ENCODE assay signal across 15 cellular contexts in the genomic region with DNA sequence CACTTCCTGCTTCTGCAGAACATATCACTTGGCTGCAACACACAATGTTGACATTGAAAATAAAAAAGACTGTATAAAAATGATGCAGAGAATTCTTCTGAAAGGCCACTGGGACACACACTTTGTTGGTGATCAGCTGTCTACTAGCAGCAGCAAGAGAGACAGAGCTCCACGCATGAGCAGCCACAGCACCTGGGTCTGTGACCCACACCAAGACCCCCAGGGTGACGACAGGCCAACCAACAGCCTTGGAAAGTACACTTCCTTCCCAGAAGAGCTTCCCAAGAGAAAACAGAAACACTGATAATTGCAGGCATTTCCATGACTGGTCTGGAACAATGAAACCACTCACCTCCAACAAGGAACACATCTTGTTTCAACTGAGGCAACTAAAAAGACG.
DNase-seq lines count a peak whose midpoint lies in the region; ATAC-seq and TF ChIP-seq lines count a peak whose summit lies in the region.
"Had no signal": no experiment of that assay in that cellular context is flagged by ENCODE, and none has a peak within 500 bp of the region (broad histone marks: within the 10 kb centered on the region; RNA-seq: fewer than 3 reads in every experiment).

No MANE protein-coding gene starts in this region.

- peak overlapping the region in 1 of 8 donors; percentile 53 for H3K4me3 ChIP-seq in spleen
- H3K4me3 ChIP-seq: A549, SJCRH30, smooth muscle cell, tibial nerve had no signal

- CTCF ChIA-PET in activated CD4-positive, alpha-beta memory T cell treated with anti-CD3 and anti-CD28 coated beads, Interleukin-2, amount 10 ng/mL, durations not matched to agents 7 days and 5 days (lab: Charles Lee), result no interaction called here
- CTCF ChIA-PET in activated CD4-positive, alpha-beta memory T cell treated with anti-CD3 and anti-CD28 coated beads for 36 hours (lab: Charles Lee), result no interaction called here

- peak overlapping the region in 5 of 8 donors; percentile 24 to 77 (median 50) for H3K27ac ChIP-seq in spleen
- H3K27ac ChIP-seq in caudate nucleus (ENCODE audit: low read depth, low read length), result no peak overlapping the region
- H3K27ac ChIP-seq: A549, SJCRH30 had no signal

- H3K4me3 Mint-ChIP-seq in activated CD4-positive, alpha-beta memory T cell treated with anti-CD3 and anti-CD28 coated beads, Interleukin-2, amount 10 ng/mL, durations not matched to agents 7 days and 5 days, result no peak overlapping the region
- H3K4me3 Mint-ChIP-seq in activated CD4-positive, alpha-beta memory T cell treated with anti-CD3 and anti-CD28 coated beads for 36 hours, result no peak overlapping the region
- H3K4me3 Mint-ChIP-seq in central memory CD8-positive, alpha-beta T cell, result peak overlapping the region; percentile 49

- ATAC-seq in HG03442 (IDR thresholded peaks at IDR 0.05; ENCODE audit: unreplicated experiment) (peak; percentile 12), GM19397 (IDR thresholded peaks at IDR 0.05; ENCODE audit: unreplicated experiment) (no peak)
- ATAC-seq in central memory CD8-positive, alpha-beta T cell (replicated peaks; ENCODE audit: extremely low read depth, poor library complexity, severe bottlenecking), result no peak

- H3K27me3 ChIP-seq in spleen (replicated peaks in 1 of 7), result no peaks in the 10 kb centered on the region
- H3K27me3 ChIP-seq: SJCRH30, tibial nerve had no signal

- peaks cover 23% of the 10 kb centered on the region for H3K4me1 Mint-ChIP-seq in activated CD4-positive, alpha-beta memory T cell treated with anti-CD3 and anti-CD28 coated beads, Interleukin-2, amount 10 ng/mL, durations not matched to agents 7 days and 5 days
- peaks cover 47% of the 10 kb centered on the region for H3K4me1 Mint-ChIP-seq in activated CD4-positive, alpha-beta memory T cell treated with anti-CD3 and anti-CD28 coated beads for 36 hours (ENCODE audit: low read depth)
- peaks cover 46% of the 10 kb centered on the region for H3K4me1 Mint-ChIP-seq in central memory CD8-positive, alpha-beta T cell

- TF ChIP-seq CTCF in spleen (IDR thresholded peaks at IDR 0.05 in 8 of 11, conservative IDR thresholded peaks at IDR 0.05 in 3 of 11), result no peak

- H3K36me3 ChIP-seq in spleen, result no peaks in the 10 kb centered on the region
- H3K36me3 ChIP-seq: SJCRH30, tibial nerve had no signal

- TF ChIP-seq POLR2A in spleen (IDR thresholded peaks at IDR 0.05), result no peak

- WGBS in spleen, 5 donors, result 44 to 63% (median 47%) methylated on average over 3 of the region's 3 CpGs

- H3K27ac Mint-ChIP-seq in activated CD4-positive, alpha-beta memory T cell treated with anti-CD3 and anti-CD28 coated beads, Interleukin-2, amount 10 ng/mL, durations not matched to agents 7 days and 5 days, result peak overlapping the region; percentile 44
- H3K27ac Mint-ChIP-seq in activated CD4-positive, alpha-beta memory T cell treated with anti-CD3 and anti-CD28 coated beads for 36 hours, result no peak overlapping the region
- peak overlapping the region; percentile 41 for H3K27ac Mint-ChIP-seq in central memory CD8-positive, alpha-beta T cell (ENCODE audit: low read depth)

- no peaks in the 10 kb centered on the region for H3K36me3 Mint-ChIP-seq in activated CD4-positive, alpha-beta memory T cell treated with anti-CD3 and anti-CD28 coated beads, Interleukin-2, amount 10 ng/mL, durations not matched to agents 7 days and 5 days (ENCODE audit: low read depth)
- H3K36me3 Mint-ChIP-seq in activated CD4-positive, alpha-beta memory T cell treated with anti-CD3 and anti-CD28 coated beads for 36 hours, result no peaks in the 10 kb centered on the region
- peaks cover 10% of the 10 kb centered on the region for H3K36me3 Mint-ChIP-seq in central memory CD8-positive, alpha-beta T cell (ENCODE audit: insufficient read depth)

- peaks cover 2% of the 10 kb centered on the region for H3K9me3 Mint-ChIP-seq in activated CD4-positive, alpha-beta memory T cell treated with anti-CD3 and anti-CD28 coated beads, Interleukin-2, amount 10 ng/mL, durations not matched to agents 7 days and 5 days
- no peaks in the 10 kb centered on the region for H3K9me3 Mint-ChIP-seq in activated CD4-positive, alpha-beta memory T cell treated with anti-CD3 and anti-CD28 coated beads for 36 hours
- no peaks in the 10 kb centered on the region for H3K9me3 Mint-ChIP-seq in central memory CD8-positive, alpha-beta T cell

- POLR2A ChIA-PET in activated CD4-positive, alpha-beta memory T cell treated with anti-CD3 and anti-CD28 coated beads, Interleukin-2, amount 10 ng/mL, durations not matched to agents 7 days and 5 days (lab: Charles Lee), result interaction anchor here (1.3 kb wide), 2 partner anchors 13 to 314 kb away, joined by 3 to 5 read pairs; no protein-coding TSS in a partner anchor
- POLR2A ChIA-PET in activated CD4-positive, alpha-beta memory T cell treated with anti-CD3 and anti-CD28 coated beads for 36 hours (lab: Charles Lee), result no interaction called here

- intact Hi-C loops in activated CD4-positive, alpha-beta memory T cell treated with anti-CD3 and anti-CD28 coated beads for 36 hours (cut with micrococcal nuclease), result loop anchor here (2.0 to 10.0 kb wide), 2 partner anchors 116 to 268 kb away; no protein-coding TSS in a partner anchor
- intact Hi-C loops in spleen (cut with DNase I; ENCODE audit: low total_unique reads), result no loop called here

- DNase-seq in activated CD4-positive, alpha-beta memory T cell treated with anti-CD3 and anti-CD28 coated beads, Interleukin-2, amount 10 ng/mL, durations not matched to agents 7 days and 5 days, result no peak
- no peak for DNase-seq in activated CD4-positive, alpha-beta memory T cell treated with anti-CD3 and anti-CD28 coated beads for 36 hours
- DNase-seq in central memory CD8-positive, alpha-beta T cell (ENCODE audit: low spot score in 2 of 2), result no peak
- DNase-seq in spleen (no peak), kidney glomerular epithelial cell (lab: John Stamatoyannopoulos, UW) (no peak), caudate nucleus (lab: John Stamatoyannopoulos, UW) (no peak)
- DNase-seq: NCI-H187 treated with DMSO at 0.1 percent for 48 hours, NCI-H774, nucleus accumbens, SJCRH30 had no signal

- H3K27me3 Mint-ChIP-seq in activated CD4-positive, alpha-beta memory T cell treated with anti-CD3 and anti-CD28 coated beads, Interleukin-2, amount 10 ng/mL, durations not matched to agents 7 days and 5 days, result peaks cover 20% of the 10 kb centered on the region
- H3K27me3 Mint-ChIP-seq in activated CD4-positive, alpha-beta memory T cell treated with anti-CD3 and anti-CD28 coated beads for 36 hours, result no peaks in the 10 kb centered on the region
- H3K27me3 Mint-ChIP-seq in central memory CD8-positive, alpha-beta T cell, result no peaks in the 10 kb centered on the region

- peaks cover 0 to 43% (median 15%) of the 10 kb centered on the region in 6 donors for H3K4me1 ChIP-seq in spleen
- H3K4me1 ChIP-seq: SJCRH30 had no signal

- no peaks in the 10 kb centered on the region for H3K9me3 ChIP-seq in spleen
- H3K9me3 ChIP-seq: A549, SJCRH30, tibial nerve had no signal
